Comparison of ENCODE assay signal across 27 cellular contexts in genomic region chr11:126840201-126840886, GRCh38.
DNase-seq lines count a peak whose midpoint lies in the region; ATAC-seq, FAIRE-seq and TF ChIP-seq lines count a peak whose summit lies in the region.
"Had no signal": no experiment of that assay in that cellular context is flagged by ENCODE, and none has a peak within 500 bp of the region (broad histone marks: within the 10 kb centered on the region; RNA-seq: fewer than 3 reads in every experiment).

No MANE protein-coding gene starts in this region.

- H3K27me3 Mint-ChIP-seq in neural crest cell (ENCODE audit: low read depth), result no peaks in the 10 kb centered on the region
- H3K27me3 Mint-ChIP-seq: activated CD4-positive, alpha-beta T cell treated with anti-CD3 and anti-CD28 coated beads, Interleukin-2, amount 10 ng/mL, durations not matched to agents 24 days and 14 days had no signal

- POLR2A ChIA-PET in AG04449 (lab: Yijun Ruan, JAX), result interaction anchor here (1.2 kb wide), 1 partner anchor 78 kb away, joined by 3 read pairs; no protein-coding TSS in a partner anchor
- POLR2A ChIA-PET in IMR-90 (lab: Charles Lee; ENCODE audit: unreplicated experiment), result no interaction called here

- H3K36me3 Mint-ChIP-seq in neural crest cell (ENCODE audit: low read depth), result no peaks in the 10 kb centered on the region
- H3K36me3 Mint-ChIP-seq: activated naive CD4-positive, alpha-beta T cell treated with anti-CD3 and anti-CD28 coated beads, Interleukin-2, amount 50 U/mL, for 24 hours; naive thymus-derived CD4-positive, alpha-beta T cell had no signal

- no peaks in the 10 kb centered on the region for H3K36me3 ChIP-seq in IMR-90 (ENCODE audit: control insufficient read depth, insufficient read depth, low read length)
- H3K36me3 ChIP-seq: BLaER1 had no signal

- in situ Hi-C loops in IMR-90 (cut with MboI; ENCODE audit: low sequenced_read_pairs), result no loop called here

- H3K4me3 ChIP-seq in AG04449 (ENCODE audit: low read depth, low read length) (no peak overlapping the region), IMR-90 (ENCODE audit: insufficient read depth, low read depth, low read length) (no peak overlapping the region), dorsolateral prefrontal cortex (peak overlapping the region in 8 of 59 donors; percentile 9 to 50 (median 27))
- H3K4me3 ChIP-seq: BLaER1, K562 had no signal

- H3K27me3 ChIP-seq in IMR-90 (ENCODE audit: control insufficient read depth, insufficient read depth, low read length) (no peaks in the 10 kb centered on the region), dorsolateral prefrontal cortex (no peaks in the 10 kb centered on the region)
- H3K27me3 ChIP-seq: BLaER1 had no signal

- no peak overlapping the region for H2AFZ ChIP-seq in IMR-90 (replicated peaks; ENCODE audit: low read length, poor library complexity)
- H2AFZ ChIP-seq: parathyroid adenoma had no signal

- H3K9me3 Mint-ChIP-seq in neural crest cell, result peaks cover 11% of the 10 kb centered on the region
- H3K9me3 Mint-ChIP-seq: activated CD4-positive, alpha-beta T cell treated with anti-CD3 and anti-CD28 coated beads, Interleukin-2, amount 10 ng/mL, durations not matched to agents 24 days and 14 days; activated naive CD4-positive, alpha-beta T cell treated with anti-CD3 and anti-CD28 coated beads, Interleukin-2, amount 50 U/mL, for 24 hours; activated T-helper 1 cell treated with anti-CD3 and anti-CD28 coated beads, Interleukin-12 subunit alpha, Interleukin-12 subunit beta, Interleukin-2, Interleukin-4 antibody, amounts not matched to agents 30 ng/mL and 10 ng/mL and 1 ng/mL, durations not matched to agents 14 hours and 24 hours and 36 hours had no signal

- no peak overlapping the region for H2BK5ac ChIP-seq in IMR-90 (ENCODE audit: low read depth, low read length, poor library complexity, severe bottlenecking)

- H2BK120ac ChIP-seq in IMR-90 (ENCODE audit: low read depth, low read length), result no peak overlapping the region

- no peak for TF ChIP-seq RAD21 in IMR-90 (IDR thresholded peaks at IDR 0.05; ENCODE audit: low read length)

- dilution Hi-C loops in IMR-90 (cut with HindIII; ENCODE audit: low sequenced_read_pairs, unreplicated experiment), result no loop called here

- H3K9me1 ChIP-seq in IMR-90 (ENCODE audit: insufficient read depth, low read length), result 0 out of 2 replicates have a peak, but pooled peaks cover 5% of the 10 kb centered on the region

- no peak overlapping the region for H3K27ac ChIP-seq in IMR-90 (ENCODE audit: insufficient read depth, low read length)
- H3K27ac ChIP-seq in dorsolateral prefrontal cortex, result peak overlapping the region in 33 of 59 donors; percentile 2 to 80 (median 56)
- H3K27ac ChIP-seq: BLaER1, parathyroid adenoma, SK-N-MC, VCaP had no signal

- no peaks in the 10 kb centered on the region; the same call in 1 of the 2 replicates for H3K4me1 ChIP-seq in IMR-90 (ENCODE audit: control insufficient read depth, insufficient read depth, low read length)
- H3K4me1 ChIP-seq: Caco-2, parathyroid adenoma had no signal

- peaks cover 31% of the 10 kb centered on the region for H3K4me1 Mint-ChIP-seq in neural crest cell
- H3K4me1 Mint-ChIP-seq: activated CD4-positive, alpha-beta T cell treated with anti-CD3 and anti-CD28 coated beads, Interleukin-2, amount 10 ng/mL, durations not matched to agents 24 days and 14 days; activated naive CD4-positive, alpha-beta T cell treated with anti-CD3 and anti-CD28 coated beads, Interleukin-2, amount 50 U/mL, for 24 hours; naive thymus-derived CD4-positive, alpha-beta T cell had no signal

- H2AK5ac ChIP-seq in IMR-90 (ENCODE audit: low read depth, low read length), result no peak overlapping the region

- no peak overlapping the region for H3K4me2 ChIP-seq in IMR-90 (ENCODE audit: low read depth, low read length)

- no TSS peak for BruUV-seq in IMR-90 (replicated peaks; lab: Mats Ljungman, UMichigan)

- H3K14ac ChIP-seq in IMR-90 (replicated peaks; ENCODE audit: low read depth, low read length), result no peak overlapping the region

- no peak overlapping the region for H2BK15ac ChIP-seq in IMR-90 (ENCODE audit: low read depth, low read length)

- TF ChIP-seq CTCF in AG04449 (IDR thresholded peaks at IDR 0.05; ENCODE audit: insufficient read depth, low read length, missing control alignments) (no peak), IMR-90 (conservative IDR thresholded peaks at IDR 0.05; ENCODE audit: low read depth, low read length) (no peak), dorsolateral prefrontal cortex (IDR thresholded peaks at IDR 0.05 in 54 of 56, conservative IDR thresholded peaks at IDR 0.05 in 2 of 56; ENCODE audit: low read depth in 1 of 56, partially characterized antibody in 56 of 56) (peak in 1 of 56 donors; percentile 8), neural crest cell (conservative IDR thresholded peaks at IDR 0.05) (no peak)

- H3K4me3 Mint-ChIP-seq in neural crest cell, result no peak overlapping the region
- H3K4me3 Mint-ChIP-seq: activated CD4-positive, alpha-beta T cell treated with anti-CD3 and anti-CD28 coated beads, Interleukin-2, amount 10 ng/mL, durations not matched to agents 24 days and 14 days; activated naive CD4-positive, alpha-beta T cell treated with anti-CD3 and anti-CD28 coated beads, Interleukin-2, amount 50 U/mL, for 24 hours; activated T-helper 1 cell treated with anti-CD3 and anti-CD28 coated beads, Interleukin-12 subunit alpha, Interleukin-12 subunit beta, Interleukin-2, Interleukin-4 antibody, amounts not matched to agents 30 ng/mL and 10 ng/mL and 1 ng/mL, durations not matched to agents 14 hours and 24 hours and 36 hours; naive thymus-derived CD4-positive, alpha-beta T cell had no signal

- peak overlapping the region; percentile 39 for H3K27ac Mint-ChIP-seq in neural crest cell (ENCODE audit: unreplicated experiment)
- H3K27ac Mint-ChIP-seq: activated CD4-positive, alpha-beta T cell treated with anti-CD3 and anti-CD28 coated beads, Interleukin-2, amount 10 ng/mL, durations not matched to agents 24 days and 14 days; activated naive CD4-positive, alpha-beta T cell treated with anti-CD3 and anti-CD28 coated beads, Interleukin-2, amount 50 U/mL, for 24 hours; activated T-helper 1 cell treated with anti-CD3 and anti-CD28 coated beads, Interleukin-12 subunit alpha, Interleukin-12 subunit beta, Interleukin-2, Interleukin-4 antibody, amounts not matched to agents 30 ng/mL and 10 ng/mL and 1 ng/mL, durations not matched to agents 14 hours and 24 hours and 36 hours; naive thymus-derived CD4-positive, alpha-beta T cell had no signal

- H3K79me1 ChIP-seq in IMR-90 (ENCODE audit: low read depth in 1 of 2, low read length in 2 of 2), result peaks cover 10 to 13% of the 10 kb centered on the region in 2 experiments; a peak in 2 of 4 replicates

- no peak overlapping the region for H3K9ac ChIP-seq in IMR-90 (ENCODE audit: low read depth, low read length)
- H3K9ac ChIP-seq: BLaER1, parathyroid adenoma had no signal

- ATAC-seq in IMR-90 (ENCODE audit: low read depth) (peak; percentile 73; the same call in 1 of the 2 replicates), GM18520 (IDR thresholded peaks at IDR 0.05; ENCODE audit: unreplicated experiment) (no peak), GM21717 (IDR thresholded peaks at IDR 0.05; ENCODE audit: unreplicated experiment) (no peak)
- ATAC-seq: left cardiac atrium; naive thymus-derived CD4-positive, alpha-beta T cell; sciatic nerve had no signal

- intact Hi-C loops in IMR-90 (cut with micrococcal nuclease), result no loop called here
- intact Hi-C loops in dorsolateral prefrontal cortex (cut with DNase I), result no loop called here

- no peak overlapping the region for H3K56ac ChIP-seq in IMR-90 (ENCODE audit: extremely low read depth, insufficient read depth, low read length)

- no peak overlapping the region for H3K23ac ChIP-seq in IMR-90 (ENCODE audit: low read depth, low read length)

- FAIRE-seq in HTR-8/SVneo (lab: Jason Lieb, UNC), result no peak
- FAIRE-seq: K562 had no signal

- WGBS in IMR-90 (ENCODE audit: extremely low coverage in 2 of 2, insufficient read length in 1 of 2), 2 experiments, result 60% methylated on average over 1 of the region's 7 CpGs; no CpG with 5 or more reads in 1 of the 2 experiments

- no peak overlapping the region for H3K18ac ChIP-seq in IMR-90 (ENCODE audit: low read depth, low read length)

- no peak overlapping the region for H4K8ac ChIP-seq in IMR-90 (ENCODE audit: low read depth in 2 of 2, low read length in 2 of 2)

- peak; percentile 59 for DNase-seq in AG04449 (ENCODE audit: low read depth, low spot score)
- DNase-seq in IMR-90, result peak; percentile 69
- no peak for DNase-seq in dorsolateral prefrontal cortex
- no peak for DNase-seq in neural crest cell (ENCODE audit: low read depth, low spot score)
- DNase-seq in HTR-8/SVneo (ENCODE audit: insufficient read length, low spot score), result no peak
- no peak for DNase-seq in ureter (ENCODE audit: low spot score)
- DNase-seq: 8988T; activated CD4-positive, alpha-beta T cell treated with anti-CD3 and anti-CD28 coated beads, Interleukin-2, amount 10 ng/mL, durations not matched to agents 24 days and 14 days; Caco-2; effector CD4-positive, alpha-beta T cell; erythroblast; glutamatergic neuron; left cardiac atrium; mesenchymal stem cell; naive thymus-derived CD4-positive, alpha-beta T cell; NCI-H1436 treated with DMSO at 0.1 percent for 48 hours; RPMI8226 had no signal

- H4K5ac ChIP-seq in IMR-90 (ENCODE audit: low read depth, low read length), result no peak overlapping the region

- no peak overlapping the region for H4K91ac ChIP-seq in IMR-90 (ENCODE audit: insufficient read depth, low read depth, low read length)

- H3K9me3 ChIP-seq in IMR-90 (ENCODE audit: control insufficient read depth, insufficient read depth, low read length), result no peaks in the 10 kb centered on the region
- H3K9me3 ChIP-seq: Caco-2 had no signal

- no peak overlapping the region for H2AK9ac ChIP-seq in IMR-90 (replicated peaks; ENCODE audit: low read depth, low read length, poor library complexity)

- H3K4ac ChIP-seq in IMR-90 (ENCODE audit: low read depth, low read length), result no peak overlapping the region

- TF ChIP-seq POLR2A in IMR-90 (IDR thresholded peaks at IDR 0.05; ENCODE audit: low read depth, low read length), result no peak

- no peaks in the 10 kb centered on the region for H4K20me1 ChIP-seq in IMR-90 (ENCODE audit: insufficient read depth, low read length)
- H4K20me1 ChIP-seq: BLaER1 had no signal

- CTCF ChIA-PET in AG04449 (lab: Yijun Ruan, JAX), result interaction anchor here (1.1 to 3.1 kb wide), 3 partner anchors 16 to 232 kb away, joined by 3 to 15 read pairs (median 4); no protein-coding TSS in a partner anchor
- CTCF ChIA-PET in IMR-90 (lab: Yijun Ruan, JAX), result interaction anchor here (1.5 kb wide), 1 partner anchor 203 kb away, joined by 3 read pairs; no protein-coding TSS in a partner anchor

- no peak overlapping the region for H2BK20ac ChIP-seq in IMR-90 (ENCODE audit: low read depth, low read length)

TF ChIP-seq in IMR-90, 13 proteins besides CTCF, POLR2A, EP300 and RAD21 (continues in another document):
- TF ChIP-seq CHD1 (IDR thresholded peaks at IDR 0.05; ENCODE audit: low read depth, low read length) (no peak), MXI1 (IDR thresholded peaks at IDR 0.05; ENCODE audit: borderline replicate concordance, low read depth, low read length) (no peak), CEBPB (IDR thresholded peaks at IDR 0.05; ENCODE audit: low read depth, low read length) (no peak), NFE2L2 (IDR thresholded peaks at IDR 0.05; ENCODE audit: low read depth, low read length) (no peak), RFX5 (IDR thresholded peaks at IDR 0.05; ENCODE audit: low read depth, low read length) (no peak)

Comparison
In these comparisons a context has a peak if more than half of its experiments do, and no peak if none do; other contexts are left out.
1. DNase-seq: peak in AG04449 (single experiment) and IMR-90 (single experiment); none in dorsolateral prefrontal cortex (0 of 10), neural crest cell (single experiment), HTR-8/SVneo (single experiment) and ureter (single experiment).